Comparison of ENCODE assay signal across 17 cellular contexts in the genomic region with DNA sequence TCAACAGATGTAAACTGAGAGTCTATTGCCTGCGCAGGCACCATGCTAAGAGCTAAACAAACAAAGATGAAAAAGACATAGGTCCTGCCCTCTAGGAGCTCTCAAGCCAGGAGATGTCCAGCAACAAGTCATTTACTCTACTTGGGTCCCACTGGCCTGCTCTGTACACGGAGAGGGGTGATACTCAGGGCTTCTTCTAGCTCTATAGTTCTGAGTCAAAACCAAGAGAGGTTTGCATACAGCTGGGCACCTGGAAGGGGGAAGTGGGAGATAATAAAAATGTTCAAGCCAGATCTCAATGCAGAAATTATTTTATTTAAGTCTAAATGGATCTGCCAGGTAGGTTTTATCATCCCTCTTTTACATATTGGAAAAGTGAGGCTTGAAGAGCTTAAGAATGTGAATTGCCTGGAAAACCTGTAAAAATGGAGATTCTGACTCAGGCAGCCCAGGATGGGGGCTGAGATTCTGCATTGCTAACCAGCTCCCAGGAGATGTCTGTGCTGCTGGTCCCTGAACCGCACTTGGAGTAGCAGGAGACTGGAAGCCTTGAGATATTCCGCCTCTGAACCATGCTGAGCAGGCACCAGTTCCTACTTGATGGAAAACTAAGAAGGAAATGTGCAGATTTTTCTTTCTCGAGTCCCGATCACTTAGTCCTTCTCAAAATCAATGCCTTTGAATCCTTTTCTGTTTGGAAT.
DNase-seq lines count a peak whose midpoint lies in the region; ATAC-seq and TF ChIP-seq lines count a peak whose summit lies in the region.
"Had no signal": no experiment of that assay in that cellular context is flagged by ENCODE, and none has a peak within 500 bp of the region (broad histone marks: within the 10 kb centered on the region; RNA-seq: fewer than 3 reads in every experiment).

No MANE protein-coding gene starts in this region.

- no peak for TF ChIP-seq CTCF in GM13976 (IDR thresholded peaks at IDR 0.05; ENCODE audit: borderline replicate concordance, control extremely low read depth, extremely low read depth, insufficient read depth, missing control alignments)
- no peak for TF ChIP-seq CTCF in chondrocyte (IDR thresholded peaks at IDR 0.05)

- peak; percentile 47 for DNase-seq in GM13976 (ENCODE audit: low spot score)
- DNase-seq in NCI-H748 treated with DMSO at 0.1 percent for 48 hours (lab: John Stamatoyannopoulos, UW) = peak; percentile 63
- DNase-seq in chondrocyte (ENCODE audit: low spot score) = no peak
- no peak for DNase-seq in HuH-7 (ENCODE audit: low spot score)
- no peak for DNase-seq in dermis blood vessel endothelial cell
- no peak for DNase-seq in effector memory CD8-positive, alpha-beta T cell
- DNase-seq: activated CD4-positive, alpha-beta T cell treated with anti-CD3 and anti-CD28 coated beads for 1 hour; DND-41; kidney glomerular epithelial cell; naive thymus-derived CD8-positive, alpha-beta T cell; NCI-H2107; retina; stimulated activated CD4-positive, alpha-beta T cell treated with anti-CD3 and anti-CD28 coated beads, Interleukin-4, amount 100 ng/mL, for 1 hour; stomach; SW 1271 had no signal

- in situ Hi-C loops in GM13976 (cut with MboI; ENCODE audit: low sequenced_read_pairs, unreplicated experiment) = no loop called here

- H3K36me3 Mint-ChIP-seq in chondrocyte (ENCODE audit: low read depth) = no peaks in the 10 kb centered on the region
- H3K36me3 Mint-ChIP-seq in effector memory CD8-positive, alpha-beta T cell (ENCODE audit: insufficient read depth) = no peaks in the 10 kb centered on the region

- H3K9me3 Mint-ChIP-seq in chondrocyte (ENCODE audit: low read depth) = peaks cover 7% of the 10 kb centered on the region
- H3K9me3 Mint-ChIP-seq in effector memory CD8-positive, alpha-beta T cell = no peaks in the 10 kb centered on the region
- H3K9me3 Mint-ChIP-seq: naive thymus-derived CD8-positive, alpha-beta T cell had no signal

- no peaks in the 10 kb centered on the region for H3K27me3 Mint-ChIP-seq in chondrocyte (ENCODE audit: low read depth)
- no peaks in the 10 kb centered on the region for H3K27me3 Mint-ChIP-seq in effector memory CD8-positive, alpha-beta T cell
- H3K27me3 Mint-ChIP-seq: naive thymus-derived CD8-positive, alpha-beta T cell had no signal

- no peak overlapping the region for H3K27ac Mint-ChIP-seq in chondrocyte (ENCODE audit: unreplicated experiment)
- H3K27ac Mint-ChIP-seq in effector memory CD8-positive, alpha-beta T cell = peak overlapping the region in 1 of 2 donors; percentile 50

- peaks cover 37% of the 10 kb centered on the region for H3K4me1 Mint-ChIP-seq in chondrocyte (ENCODE audit: low read depth)
- H3K4me1 Mint-ChIP-seq in effector memory CD8-positive, alpha-beta T cell (ENCODE audit: low read depth in 2 of 2) = peaks cover 9% of the 10 kb centered on the region in 2 donors

- ATAC-seq in GM21423 (IDR thresholded peaks at IDR 0.05; ENCODE audit: unreplicated experiment) (peak; percentile 72), HG02973 (IDR thresholded peaks at IDR 0.05; ENCODE audit: unreplicated experiment) (peak; percentile 83)
- ATAC-seq in effector memory CD8-positive, alpha-beta T cell (replicated peaks) = no peak
- ATAC-seq: naive thymus-derived CD8-positive, alpha-beta T cell had no signal

- no peak overlapping the region for H3K4me3 Mint-ChIP-seq in chondrocyte (ENCODE audit: unreplicated experiment)
- no peak overlapping the region for H3K4me3 Mint-ChIP-seq in effector memory CD8-positive, alpha-beta T cell
- H3K4me3 Mint-ChIP-seq: naive thymus-derived CD8-positive, alpha-beta T cell had no signal

Comparison
In these comparisons a context has a peak if more than half of its experiments do, and no peak if none do; other contexts are left out.
1. DNase-seq: peak in GM13976 (single experiment) and NCI-H748 treated with DMSO at 0.1 percent for 48 hours (single experiment); none in chondrocyte (single experiment), HuH-7 (single experiment), dermis blood vessel endothelial cell (single experiment) and effector memory CD8-positive, alpha-beta T cell (0 of 3).